9 cellular contexts compared by ENCODE assay signal in genomic region chr12:113461666-113462065, GRCh38. TPM values are rescaled to one million over a fixed set of nuclear protein-coding genes. Genes with fewer than 3 reads are reported as not detected.
DNase-seq lines count a peak whose midpoint lies in the region; ATAC-seq and TF ChIP-seq lines count a peak whose summit lies in the region.
"Had no signal": no experiment of that assay in that cellular context is flagged by ENCODE, and none has a peak within 500 bp of the region (broad histone marks: within the 10 kb centered on the region; RNA-seq: fewer than 3 reads in every experiment).

No MANE protein-coding gene starts in this region.

- H3K27me3 Mint-ChIP-seq in T-helper 17 cell: peaks cover 82% of the 10 kb centered on the region

- H3K27me3 ChIP-seq in DND-41 (ENCODE audit: insufficient read depth, low read length, poor library complexity): no peaks in the 10 kb centered on the region
- H3K27me3 ChIP-seq in right lobe of liver: peaks cover 8 to 29% of the 10 kb centered on the region in 2 donors
- H3K27me3 ChIP-seq in esophagus squamous epithelium: peaks cover 30 to 98% (median 38%) of the 10 kb centered on the region in 4 donors

- peak; percentile 18 for DNase-seq in DND-41
- DNase-seq in HuH-7.5 (ENCODE audit: low spot score): peak; percentile 83
- no peak for DNase-seq in T-helper 17 cell
- no peak for DNase-seq in right lobe of liver
- DNase-seq in hepatic stellate cell (ENCODE audit: low spot score): no peak
- no peak for DNase-seq in stimulated activated CD4-positive, alpha-beta T cell treated with anti-CD3 and anti-CD28 coated beads, Interleukin-15, amount 100 ng/mL, for 24 hours
- no peak for DNase-seq in esophagus squamous epithelium (lab: John Stamatoyannopoulos, UW)
- no peak for DNase-seq in dedifferentiated amniotic fluid mesenchymal stem cell (ENCODE audit: extremely low spot score)

- TF ChIP-seq POLR2A in right lobe of liver (IDR thresholded peaks at IDR 0.05) (no peak), esophagus squamous epithelium (IDR thresholded peaks at IDR 0.05) (no peak)

- intact Hi-C loops in right lobe of liver (cut with DNase I): loop anchor here (10.0 kb wide), 1 partner anchor 453 kb away; no protein-coding TSS in a partner anchor
- intact Hi-C loops in esophagus squamous epithelium (cut with DNase I): loop anchor here (10.0 kb wide), 1 partner anchor 453 kb away; no protein-coding TSS in a partner anchor

- WGBS in right lobe of liver (ENCODE audit: insufficient coverage, low coverage, low lambda C conversion rate, missing lambda C conversion rate): 17% methylated on average over 5 of the region's 5 CpGs
- 30 to 40% methylated on average over 5 of the region's 5 CpGs for WGBS in esophagus squamous epithelium, 2 donors

- H3K4me1 ChIP-seq in DND-41 (ENCODE audit: insufficient read depth, low read length): no peaks in the 10 kb centered on the region
- peaks cover 0 to 7% (median 0%) of the 10 kb centered on the region in 4 donors for H3K4me1 ChIP-seq in right lobe of liver
- peaks cover 20 to 44% (median 27%) of the 10 kb centered on the region in 3 donors for H3K4me1 ChIP-seq in esophagus squamous epithelium

- ATAC-seq in DND-41 (ENCODE audit: insufficient read depth, low read depth) (peak; percentile 48; the same call in 1 of the 3 replicates), T-helper 17 cell (no peak), right lobe of liver (peak; percentile 36 to 62 (median 58))

- no peak overlapping the region for H3K4me2 ChIP-seq in DND-41 (ENCODE audit: insufficient read depth, low read length)

- no peak overlapping the region for H3K4me3 ChIP-seq in DND-41 (ENCODE audit: low read depth in 1 of 2, low read length in 2 of 2)
- H3K4me3 ChIP-seq in right lobe of liver: no peak overlapping the region
- H3K4me3 ChIP-seq in esophagus squamous epithelium: no peak overlapping the region

- no peak overlapping the region for H3K27ac ChIP-seq in DND-41 (ENCODE audit: low read length)
- H3K27ac ChIP-seq in right lobe of liver: no peak overlapping the region
- no peak overlapping the region for H3K27ac ChIP-seq in esophagus squamous epithelium

- H3K4me3 Mint-ChIP-seq in T-helper 17 cell: peak overlapping the region; percentile 13

- no peaks in the 10 kb centered on the region for H3K9me3 ChIP-seq in DND-41 (ENCODE audit: insufficient read depth, low read length, severe bottlenecking)
- H3K9me3 ChIP-seq in T-helper 17 cell (ENCODE audit: control insufficient read depth, low read length, poor library complexity, severe bottlenecking): no peaks in the 10 kb centered on the region
- no peaks in the 10 kb centered on the region for H3K9me3 ChIP-seq in right lobe of liver
- H3K9me3 ChIP-seq in esophagus squamous epithelium: no peaks in the 10 kb centered on the region

- H3K36me3 Mint-ChIP-seq in T-helper 17 cell (ENCODE audit: low read depth): peaks cover 5% of the 10 kb centered on the region

- peaks cover 16% of the 10 kb centered on the region for H3K4me1 Mint-ChIP-seq in T-helper 17 cell

- no peaks in the 10 kb centered on the region for H3K79me2 ChIP-seq in DND-41 (ENCODE audit: insufficient read depth, low read length)

- TF ChIP-seq CTCF in DND-41 (IDR thresholded peaks at IDR 0.05; ENCODE audit: borderline replicate concordance, extremely low read depth, low read length, poor library complexity, severe bottlenecking): peak; percentile 61
- peak; percentile 19 to 43 (median 28) for TF ChIP-seq CTCF in right lobe of liver (IDR thresholded peaks at IDR 0.05)
- TF ChIP-seq CTCF in esophagus squamous epithelium (IDR thresholded peaks at IDR 0.05): peak in 1 of 6 experiments; percentile 32

- no peaks in the 10 kb centered on the region for H3K36me3 ChIP-seq in DND-41 (ENCODE audit: insufficient read depth, low read length)
- H3K36me3 ChIP-seq in right lobe of liver: no peaks in the 10 kb centered on the region
- H3K36me3 ChIP-seq in esophagus squamous epithelium: no peaks in the 10 kb centered on the region

- no peak overlapping the region for H2AFZ ChIP-seq in DND-41 (ENCODE audit: low read depth, low read length)

- no peak overlapping the region for H3K27ac Mint-ChIP-seq in T-helper 17 cell

- no peak overlapping the region for H3K9ac ChIP-seq in DND-41 (ENCODE audit: low read depth, low read length)

- H4K20me1 ChIP-seq in DND-41 (ENCODE audit: insufficient read depth, low read length): no peaks in the 10 kb centered on the region

RNA-seq across cellular contexts. Expression of gene LHX5, which starts 10.0 kb away (rescaled TPM):
- total RNA-seq in T-helper 17 cell (not detected), right lobe of liver (not detected), esophagus squamous epithelium (not detected)
- total RNA-seq: T-helper 2 cell treated with Interferon-gamma antibody and Interleukin-4, amounts not matched to agents 100 ng/mL and 5 ng/mL, for 36 hours had no signal

RNA-seq across cellular contexts. Expression of gene SDSL, which starts 39.5 kb away (rescaled TPM):
- total RNA-seq in T-helper 17 cell (under 1 TPM in 1 of 2 donors, not detected in 1; 0.42 TPM), right lobe of liver (10 to 100 TPM; 25.5 to 85.7 (median 32.3) TPM), esophagus squamous epithelium (1 to 10 TPM in 2 of 4 donors, under 1 TPM in 1, not detected in 1; 0.48 to 3.1 (median 1.5) TPM)

RNA-seq across cellular contexts. Expression of gene SDS, which starts 58.0 kb away (rescaled TPM):
- total RNA-seq in T-helper 17 cell (not detected), right lobe of liver (100 to 1,000 TPM; 208 to 722 (median 309) TPM), esophagus squamous epithelium (under 1 TPM in 1 of 4 donors, not detected in 3; 0.76 TPM)
- total RNA-seq: T-helper 2 cell treated with Interferon-gamma antibody and Interleukin-4, amounts not matched to agents 100 ng/mL and 5 ng/mL, for 36 hours had no signal

Comparison
In these comparisons a context has a peak if more than half of its experiments do, and no peak if none do; other contexts are left out.
1. DNase-seq: peak in DND-41 (single experiment) and HuH-7.5 (single experiment); none in T-helper 17 cell (0 of 3), right lobe of liver (0 of 3), hepatic stellate cell (single experiment), stimulated activated CD4-positive, alpha-beta T cell treated with anti-CD3 and anti-CD28 coated beads, Interleukin-15, amount 100 ng/mL, for 24 hours (single experiment), esophagus squamous epithelium (single experiment) and dedifferentiated amniotic fluid mesenchymal stem cell (single experiment).
2. RNA of gene SDSL, which starts 39.5 kb away (total RNA-seq): 25.5 to 85.7 TPM in right lobe of liver; 0.48 to 3.1 TPM in esophagus squamous epithelium and 0.42 TPM in T-helper 17 cell; every median in the first group is over 4 times any median in the second.
3. RNA of gene SDS, which starts 58.0 kb away (total RNA-seq): 208 to 722 TPM in right lobe of liver; 0.76 TPM in esophagus squamous epithelium and not detected in T-helper 17 cell; every median in the first group is over 100 times any median in the second.